In the genomic region with DNA sequence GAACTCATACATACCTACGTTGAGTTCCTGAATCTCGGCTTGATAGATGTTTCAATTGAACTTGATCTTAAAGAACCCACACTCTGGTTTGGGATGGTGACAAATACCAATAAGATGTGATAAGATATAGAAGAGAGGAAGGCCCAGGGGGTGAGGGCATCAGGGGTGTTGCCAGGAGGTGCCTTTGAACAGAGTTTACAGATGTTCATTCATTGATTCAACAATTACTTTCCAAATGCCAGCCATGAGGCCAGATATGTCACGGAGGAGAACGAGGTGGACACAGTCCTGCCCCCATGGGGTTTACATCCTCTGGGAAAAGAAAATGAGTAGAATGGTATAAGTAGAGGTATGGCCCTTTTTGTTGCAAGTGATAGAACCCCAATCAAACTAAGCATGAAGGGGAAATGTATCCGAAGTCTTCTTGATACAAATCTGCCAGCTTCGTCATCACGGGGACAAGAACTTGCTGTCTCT, we compare ENCODE assay signal across 22 cellular contexts. TPM values are rescaled to one million over a fixed set of nuclear protein-coding genes. Genes with fewer than 3 reads are reported as not detected.
DNase-seq lines count a peak whose midpoint lies in the region; FAIRE-seq and TF ChIP-seq lines count a peak whose summit lies in the region.
"Had no signal": no experiment of that assay in that cellular context is flagged by ENCODE, and none has a peak within 500 bp of the region (broad histone marks: within the 10 kb centered on the region; RNA-seq: fewer than 3 reads in every experiment).

No MANE protein-coding gene starts in this region.

- peaks cover 4% of the 10 kb centered on the region for H4K20me1 ChIP-seq in keratinocyte (ENCODE audit: control insufficient read depth, extremely low read depth, insufficient read depth, low read length)

- TF ChIP-seq POLR2A in Peyer's patch (IDR thresholded peaks at IDR 0.05) (no peak), ovary (IDR thresholded peaks at IDR 0.05) (no peak)

- no peak overlapping the region for H3K27ac ChIP-seq in keratinocyte (ENCODE audit: control insufficient read depth, insufficient read depth, low read length)
- no peak overlapping the region for H3K27ac ChIP-seq in Peyer's patch
- no peak overlapping the region for H3K27ac ChIP-seq in ovary
- H3K27ac ChIP-seq: coronary artery, prostate gland, SJSA1 had no signal

- H3K4me3 ChIP-seq in H7 (ENCODE audit: insufficient read depth, low read depth, low read length) (peak overlapping the region; percentile 43; the same call in 1 of the 2 replicates), keratinocyte (ENCODE audit: control insufficient read depth in 2 of 3, extremely low read depth in 1 of 3, insufficient read depth in 2 of 3, low read depth in 1 of 3, low read length in 3 of 3) (peak overlapping the region in 1 of 3 experiments; percentile 42), skeletal muscle satellite cell (ENCODE audit: low read length) (no peak overlapping the region), Peyer's patch (no peak overlapping the region), ovary (no peak overlapping the region)
- H3K4me3 ChIP-seq: mucosa of descending colon, prostate gland, SJSA1 had no signal

- H3K36me3 Mint-ChIP-seq in brain = peaks cover 3% of the 10 kb centered on the region

- H3K4me1 Mint-ChIP-seq in brain = peaks cover 15% of the 10 kb centered on the region

- no peak overlapping the region for H2AFZ ChIP-seq in keratinocyte (ENCODE audit: control insufficient read depth, low read length)

- peak overlapping the region; percentile 82 for H3K4me2 ChIP-seq in keratinocyte (ENCODE audit: control insufficient read depth, extremely low read depth, insufficient read depth, low read depth, low read length)
- peak overlapping the region; percentile 83 for H3K4me2 ChIP-seq in skeletal muscle satellite cell (ENCODE audit: low read length)

- H3K9ac ChIP-seq in keratinocyte (ENCODE audit: control insufficient read depth, extremely low read depth, insufficient read depth, low read length) (no peak overlapping the region), skeletal muscle satellite cell (ENCODE audit: low read depth, low read length) (no peak overlapping the region)

- H3K36me3 ChIP-seq in H7 (replicated peaks; ENCODE audit: control insufficient read depth, insufficient read depth, low read length) (no peaks in the 10 kb centered on the region), keratinocyte (ENCODE audit: control insufficient read depth in 2 of 2, extremely low read depth in 1 of 2, insufficient read depth in 2 of 2, low read length in 2 of 2) (no peaks in the 10 kb centered on the region), skeletal muscle satellite cell (ENCODE audit: insufficient read depth, low read length) (no peaks in the 10 kb centered on the region), Peyer's patch (no peaks in the 10 kb centered on the region), ovary (no peaks in the 10 kb centered on the region)
- H3K36me3 ChIP-seq: prostate gland, SJSA1 had no signal

- dilution Hi-C loops in keratinocyte (cut with MboI; ENCODE audit: extremely low pct_ligation_motif_present, low sequenced_read_pairs) = no loop called here

- H3K27ac Mint-ChIP-seq in brain = no peak overlapping the region
- H3K27ac Mint-ChIP-seq: activated naive CD4-positive, alpha-beta T cell treated with anti-CD3 and anti-CD28 coated beads for 36 hours had no signal

- DNase-seq in H7 (no peak), keratinocyte (ENCODE audit: low read depth, low spot score) (no peak), Peyer's patch (no peak), ovary (no peak)
- DNase-seq in activated CD8-positive, alpha-beta memory T cell treated with anti-CD3 and anti-CD28 coated beads for 24 hours = no peak
- DNase-seq: NCI-H2171 treated with DMSO at 0.1 percent for 48 hours, NCI-H524 treated with DMSO at 0.1 percent for 48 hours had no signal

- no peaks in the 10 kb centered on the region for H3K79me2 ChIP-seq in keratinocyte (ENCODE audit: control insufficient read depth, insufficient read depth, low read length)

- no peaks in the 10 kb centered on the region for H3K9me1 ChIP-seq in keratinocyte (ENCODE audit: control insufficient read depth, extremely low read depth, insufficient read depth, low read length)

- no peak for FAIRE-seq in keratinocyte (lab: Jason Lieb, UNC)
- FAIRE-seq: GM12892, H54 had no signal

- H3K4me1 ChIP-seq in keratinocyte (ENCODE audit: control insufficient read depth, extremely low read depth, insufficient read depth, low read length) (peaks cover 15% of the 10 kb centered on the region), skeletal muscle satellite cell (ENCODE audit: control insufficient read depth, insufficient read depth, low read length) (peaks cover 14% of the 10 kb centered on the region), Peyer's patch (peaks cover 0 to 21% (median 0%) of the 10 kb centered on the region in 4 donors), ovary (ENCODE audit: insufficient read depth) (peaks cover 7% of the 10 kb centered on the region)
- H3K4me1 ChIP-seq: prostate gland had no signal

- intact Hi-C loops in ovary (cut with DNase I) = no loop called here

- H3K4me3 Mint-ChIP-seq in brain = peak overlapping the region in 4 of 5 experiments; percentile 28 to 65 (median 53)
- H3K4me3 Mint-ChIP-seq: activated naive CD4-positive, alpha-beta T cell treated with anti-CD3 and anti-CD28 coated beads for 36 hours; activated T-cell treated with anti-CD3 and anti-CD28 coated beads, Interleukin-2, amount 50 U/mL, for 4 hours had no signal

- peaks cover 99% of the 10 kb centered on the region for H3K27me3 Mint-ChIP-seq in brain

- no peak for TF ChIP-seq EP300 in ovary (IDR thresholded peaks at IDR 0.05)

- no peaks in the 10 kb centered on the region for H3K9me3 ChIP-seq in keratinocyte (ENCODE audit: control insufficient read depth, low read depth, low read length)
- H3K9me3 ChIP-seq in skeletal muscle satellite cell (replicated peaks; ENCODE audit: low read length) = no peaks in the 10 kb centered on the region
- no peaks in the 10 kb centered on the region for H3K9me3 ChIP-seq in Peyer's patch
- no peaks in the 10 kb centered on the region for H3K9me3 ChIP-seq in ovary
- H3K9me3 ChIP-seq: mucosa of descending colon, prostate gland had no signal

- H3K9me3 Mint-ChIP-seq in brain = peaks cover 4 to 23% (median 17%) of the 10 kb centered on the region in 5 experiments
- H3K9me3 Mint-ChIP-seq: activated naive CD4-positive, alpha-beta T cell treated with anti-CD3 and anti-CD28 coated beads for 36 hours; activated T-cell treated with anti-CD3 and anti-CD28 coated beads, Interleukin-2, amount 50 U/mL, for 4 hours had no signal

- TF ChIP-seq CTCF in brain (conservative IDR thresholded peaks at IDR 0.05) = no peak
- TF ChIP-seq CTCF in keratinocyte (optimal IDR thresholded peaks at IDR 0.05 in 1 of 3, IDR thresholded peaks at IDR 0.05 in 1 of 3, conservative IDR thresholded peaks at IDR 0.05 in 1 of 3; ENCODE audit: extremely low read depth in 1 of 3, insufficient read depth in 2 of 3, low read length in 3 of 3) = no peak
- no peak for TF ChIP-seq CTCF in Peyer's patch (IDR thresholded peaks at IDR 0.05)
- no peak for TF ChIP-seq CTCF in ovary (IDR thresholded peaks at IDR 0.05)

- 69 to 73% (median 69%) methylated on average over 7 of the region's 7 CpGs for WGBS in ovary, 3 donors

- H3K27me3 ChIP-seq in H7 (ENCODE audit: control insufficient read depth, insufficient read depth, low read length) (peaks cover 71% of the 10 kb centered on the region), keratinocyte (ENCODE audit: control insufficient read depth, extremely low read depth, insufficient read depth, low read length) (peaks cover 53% of the 10 kb centered on the region), skeletal muscle satellite cell (ENCODE audit: control insufficient read depth, insufficient read depth, low read length) (peaks cover 58% of the 10 kb centered on the region), Peyer's patch (peaks cover 0 to 18% of the 10 kb centered on the region in 2 donors), ovary (peaks cover 4% of the 10 kb centered on the region)

RNA-seq across cellular contexts. Expression of a gene that starts 0.7 kb away (rescaled TPM):
- not detected in 2 replicates for total RNA-seq in H7 (2014; rRNA removed; shearing (Covaris generic))
- polyA plus RNA-seq in brain (ENCODE audit: insufficient read depth, low read depth, low replicate concordance) = not detected
- not detected in 3 replicates for polyA plus RNA-seq in keratinocyte
- not detected for polyA plus RNA-seq in keratinocyte (2011; ENCODE audit: low read depth)
- not detected in 2 replicates for polyA plus RNA-seq in keratinocyte (2011; cell fraction: cytosol; rRNA removed)
- 0.18 TPM in 1 of 2 replicates, not detected in the other for polyA plus RNA-seq in keratinocyte (2011; cell fraction: nucleus; rRNA removed)
- polyA plus RNA-seq in keratinocyte (2012; ENCODE audit: low replicate concordance) = not detected in 2 replicates
- polyA minus RNA-seq in keratinocyte = not detected in 3 replicates
- not detected for polyA minus RNA-seq in keratinocyte (2011; cell fraction: cytosol; rRNA and poly(A)+ RNA removed)
- not detected in 2 replicates for polyA minus RNA-seq in keratinocyte (2011; cell fraction: nucleus; rRNA and poly(A)+ RNA removed)
- total RNA-seq in skeletal muscle satellite cell (2012; rRNA removed) = not detected in 2 replicates
- not detected for total RNA-seq in Peyer's patch
- total RNA-seq in ovary = 10 to 100 TPM in 1 of 7 donors, 1 to 10 TPM in 2, under 1 TPM in 2, not detected in 2; 0.36 to 11.1 (median 1.1) TPM
- under 1 TPM in 1 of 2 donors, not detected in 1; 0.07 TPM for polyA plus RNA-seq in ovary
- total RNA-seq: activated naive CD4-positive, alpha-beta T cell treated with anti-CD3 and anti-CD28 coated beads for 36 hours; activated T-cell treated with anti-CD3 and anti-CD28 coated beads, Interleukin-2, amount 50 U/mL, for 4 hours; Calu3; HT1080; mucosa of descending colon; RPMI7951; SJSA1; ureter had no signal
- polyA plus RNA-seq: AG04450 had no signal

RNA-seq across cellular contexts. Expression of a gene that starts 27.6 kb away (rescaled TPM):
- 1.2 and 1.8 TPM in 2 replicates for total RNA-seq in H7 (2014; rRNA removed; shearing (Covaris generic))
- polyA plus RNA-seq in brain (ENCODE audit: insufficient read depth, low read depth, low replicate concordance) (2.2 TPM), keratinocyte (4.0 to 4.8 TPM (median 4.2 TPM) in 3 replicates), ovary (10 to 100 TPM; 13.7 to 21.2 TPM)
- 2.2 TPM for polyA plus RNA-seq in keratinocyte (2011; ENCODE audit: low read depth)
- 1.6 and 1.7 TPM in 2 replicates for polyA plus RNA-seq in keratinocyte (2011; cell fraction: cytosol; rRNA removed)
- 17.9 and 18.0 TPM in 2 replicates for polyA plus RNA-seq in keratinocyte (2011; cell fraction: nucleus; rRNA removed)
- 1.1 and 2.6 TPM in 2 replicates for polyA plus RNA-seq in keratinocyte (2012; ENCODE audit: low replicate concordance)
- 1.7 to 8.4 TPM (median 1.8 TPM) in 3 replicates for polyA minus RNA-seq in keratinocyte
- not detected for polyA minus RNA-seq in keratinocyte (2011; cell fraction: cytosol; rRNA and poly(A)+ RNA removed)
- polyA minus RNA-seq in keratinocyte (2011; cell fraction: nucleus; rRNA and poly(A)+ RNA removed) = 4.1 and 4.8 TPM in 2 replicates
- total RNA-seq in skeletal muscle satellite cell (2012; rRNA removed) = 0.22 and 1.8 TPM in 2 replicates
- total RNA-seq in Peyer's patch (10 to 100 TPM in 1 of 4 donors, 1 to 10 TPM in 3; 4.9 to 17.3 (median 7.0) TPM), ovary (10 to 100 TPM in 5 of 7 donors, 1 to 10 TPM in 2; 4.3 to 20.2 (median 12.3) TPM)
- total RNA-seq: activated naive CD4-positive, alpha-beta T cell treated with anti-CD3 and anti-CD28 coated beads for 36 hours; RPMI7951 had no signal
